Comparison of ENCODE assay signal across 8 cellular contexts in the genomic region with DNA sequence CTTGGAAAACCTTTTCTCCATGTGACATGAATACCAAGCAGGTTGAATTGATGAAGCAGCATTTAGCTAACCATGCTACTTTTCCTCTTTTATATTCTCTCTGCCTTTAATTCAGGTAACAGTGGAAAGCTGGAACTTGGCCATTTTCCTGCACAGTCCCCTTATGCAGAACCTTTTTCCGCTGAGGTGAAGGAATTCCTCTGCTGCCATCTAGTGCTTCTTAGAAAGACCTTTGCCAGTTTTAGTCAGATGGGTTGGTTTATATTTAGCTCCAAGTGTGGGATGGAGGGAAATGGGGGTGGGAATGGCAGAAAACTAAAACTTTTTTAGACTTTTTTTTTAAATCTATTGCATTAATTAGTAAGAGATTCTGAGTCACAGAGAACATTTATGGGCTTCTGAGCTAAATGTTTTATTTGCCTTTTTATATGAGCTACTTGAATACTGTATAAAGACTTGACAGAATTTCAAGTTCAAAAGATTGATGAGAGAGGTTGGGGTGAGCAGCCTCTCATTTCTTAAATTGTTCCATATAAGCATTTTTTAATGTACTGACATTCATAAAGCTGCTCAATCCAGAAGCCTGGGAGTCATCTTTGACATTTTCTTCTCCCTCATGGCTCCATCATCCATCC.
DNase-seq lines count a peak whose midpoint lies in the region; ATAC-seq, FAIRE-seq and TF ChIP-seq lines count a peak whose summit lies in the region.

No MANE protein-coding gene starts in this region.

- H3K9me3 Mint-ChIP-seq in brain, result peaks cover 0 to 2% (median 0%) of the 10 kb centered on the region in 5 experiments

- no peaks in the 10 kb centered on the region for H3K27me3 ChIP-seq in aorta (ENCODE audit: control insufficient read depth in 1 of 2, insufficient read depth in 2 of 2, low read length in 1 of 2)

- WGBS in aorta, 2 donors, result 0 to 2% methylated on average over 1 of the region's 1 CpG

- no peak overlapping the region for H3K4me3 ChIP-seq in aorta (ENCODE audit: low read length in 2 of 2)

- no peak overlapping the region for H3K4me3 Mint-ChIP-seq in brain

- ATAC-seq in HG02798 (IDR thresholded peaks at IDR 0.05; ENCODE audit: poor library complexity, unreplicated experiment) (peak; percentile 64), aorta (ENCODE audit: low FRiP score) (no peak)

- DNase-seq in DMS53 (lab: John Stamatoyannopoulos, UW), result peak; percentile 91
- DNase-seq in NCI-H510A (lab: John Stamatoyannopoulos, UW), result peak; percentile 40
- DNase-seq in islet precursor cell, result peak; percentile 73
- DNase-seq in urothelium cell line (ENCODE audit: low spot score), result peak; percentile 61
- no peak for DNase-seq in effector CD4-positive, alpha-beta T cell
- no peak for DNase-seq in aorta

- H3K4me1 ChIP-seq in aorta (ENCODE audit: control insufficient read depth in 1 of 2, insufficient read depth in 2 of 2, low read length in 2 of 2), result no peaks in the 10 kb centered on the region

- peaks cover 7% of the 10 kb centered on the region for H3K27me3 Mint-ChIP-seq in brain

- H3K27ac Mint-ChIP-seq in brain, result peak overlapping the region in 1 of 5 experiments; percentile 9

- no peaks in the 10 kb centered on the region for H3K36me3 ChIP-seq in aorta (ENCODE audit: control insufficient read depth in 1 of 2, insufficient read depth in 2 of 2, low read length in 1 of 2)

- no peak for FAIRE-seq in urothelium cell line (lab: Jason Lieb, UNC)

- no peak overlapping the region for H3K27ac ChIP-seq in aorta (ENCODE audit: low read depth in 1 of 2, low read length in 2 of 2)

- peaks cover 19% of the 10 kb centered on the region for H3K4me1 Mint-ChIP-seq in brain

- intact Hi-C loops in aorta (cut with DNase I), result no loop called here

- peak; percentile 82 to 84 for TF ChIP-seq CTCF in brain (conservative IDR thresholded peaks at IDR 0.05)

- H3K9me3 ChIP-seq in aorta (ENCODE audit: control insufficient read depth, low read length), result no peaks in the 10 kb centered on the region

- no peaks in the 10 kb centered on the region for H3K36me3 Mint-ChIP-seq in brain

Comparison
In these comparisons a context has a peak if more than half of its experiments do, and no peak if none do; other contexts are left out.
1. DNase-seq: peak in DMS53 (single experiment), NCI-H510A (single experiment), islet precursor cell (single experiment) and urothelium cell line (single experiment); none in effector CD4-positive, alpha-beta T cell (single experiment) and aorta (0 of 2).